In the genomic region with DNA sequence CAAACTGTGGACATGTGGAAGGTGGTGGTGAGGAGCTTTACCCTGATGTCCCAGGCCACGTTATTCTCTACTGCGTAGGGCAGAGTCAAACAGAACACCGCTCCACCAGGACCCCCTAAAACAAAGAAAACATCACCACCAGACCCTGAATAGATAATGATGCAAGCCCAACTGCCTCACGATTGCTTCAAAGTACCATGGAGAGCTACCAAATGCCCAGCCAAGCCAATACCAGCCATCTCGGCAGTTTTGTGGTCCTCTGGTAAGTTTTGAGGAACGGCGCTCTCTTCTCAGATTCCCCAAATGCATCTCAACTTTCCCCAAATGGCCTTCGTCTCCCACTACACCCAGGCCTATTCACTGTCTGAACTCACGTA, we compare ENCODE assay signal across 1 cellular context.
TF ChIP-seq lines count a peak whose summit lies in the region.

No MANE protein-coding gene starts in this region.

TF ChIP-seq in HEK293T, 16 proteins besides CTCF, POLR2A, EP300 and RAD21 (continued from another document):
- TF ChIP-seq, protein P1, sequence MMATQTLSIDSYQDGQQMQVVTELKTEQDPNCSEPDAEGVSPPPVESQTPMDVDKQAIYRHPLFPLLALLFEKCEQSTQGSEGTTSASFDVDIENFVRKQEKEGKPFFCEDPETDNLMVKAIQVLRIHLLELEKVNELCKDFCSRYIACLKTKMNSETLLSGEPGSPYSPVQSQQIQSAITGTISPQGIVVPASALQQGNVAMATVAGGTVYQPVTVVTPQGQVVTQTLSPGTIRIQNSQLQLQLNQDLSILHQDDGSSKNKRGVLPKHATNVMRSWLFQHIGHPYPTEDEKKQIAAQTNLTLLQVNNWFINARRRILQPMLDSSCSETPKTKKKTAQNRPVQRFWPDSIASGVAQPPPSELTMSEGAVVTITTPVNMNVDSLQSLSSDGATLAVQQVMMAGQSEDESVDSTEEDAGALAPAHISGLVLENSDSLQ (IDR thresholded peaks at IDR 0.05): no peak
- TF ChIP-seq LEF1 (IDR thresholded peaks at IDR 0.05; ENCODE audit: borderline replicate concordance) (no peak), ELF4 (IDR thresholded peaks at IDR 0.05) (no peak), ZNF384 (IDR thresholded peaks at IDR 0.05) (no peak), ARNT (IDR thresholded peaks at IDR 0.05) (no peak)
